ENCODE assay signal across 8 cellular contexts in the genomic region with DNA sequence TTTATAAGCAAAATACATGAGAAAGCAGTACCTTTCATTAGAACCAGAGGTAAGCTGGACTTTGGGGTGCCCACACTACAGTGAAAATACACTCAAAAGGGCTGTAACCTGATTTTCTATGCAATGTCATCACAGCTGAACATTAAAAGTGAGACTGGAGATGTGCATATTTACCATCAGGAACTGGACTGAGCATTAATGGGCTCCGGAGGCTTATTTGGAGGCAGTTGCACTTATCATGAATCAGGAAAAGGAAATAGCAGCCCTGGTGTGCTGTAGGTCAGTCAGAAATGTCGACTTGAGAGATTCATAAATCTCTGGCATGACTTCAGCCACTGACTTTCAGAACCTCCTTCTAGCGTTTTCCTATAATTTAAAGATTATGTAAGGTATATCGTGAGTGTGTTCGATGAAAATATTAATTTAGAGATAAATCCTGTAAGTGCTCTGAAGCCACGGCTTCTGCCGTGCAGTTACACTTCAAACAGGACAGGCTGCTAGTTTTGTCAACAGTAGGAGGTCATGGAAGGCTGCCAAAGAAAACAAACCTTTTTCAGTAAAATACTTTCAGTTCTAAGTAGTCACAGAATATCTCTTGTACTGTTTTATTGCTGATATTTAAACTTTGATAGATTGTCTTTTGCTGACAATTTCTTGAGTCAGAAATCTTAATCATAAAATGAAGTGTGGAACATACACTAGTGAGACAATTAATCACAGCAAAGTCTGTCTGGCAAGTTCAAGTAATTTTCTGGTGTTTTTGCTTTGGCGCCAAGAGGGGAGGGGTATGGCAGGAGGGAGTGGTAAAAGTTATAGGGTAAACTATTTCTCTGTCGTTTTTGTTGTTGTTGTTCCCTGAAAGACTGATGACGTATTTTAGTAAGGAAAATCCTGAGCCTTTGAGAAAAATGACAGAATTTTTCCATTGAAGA.
DNase-seq lines count a peak whose midpoint lies in the region; ATAC-seq, FAIRE-seq and TF ChIP-seq lines count a peak whose summit lies in the region.

No MANE protein-coding gene starts in this region.

- peak; percentile 22; the same call in 1 of the 2 replicates for TF ChIP-seq RAD21 in SK-N-SH (IDR thresholded peaks at IDR 0.05; ENCODE audit: low read length)

- no peaks in the 10 kb centered on the region for H3K79me2 ChIP-seq in SK-N-SH (ENCODE audit: insufficient read depth)

- H3K4me3 ChIP-seq in SK-N-SH (ENCODE audit: low read depth in 2 of 2, low read length in 1 of 2), result peak overlapping the region; percentile 49 to 53
- peak overlapping the region; percentile 57 for H3K4me3 ChIP-seq in right cardiac atrium (ENCODE audit: low read length)
- peak overlapping the region in 1 of 3 donors; percentile 10 for H3K4me3 ChIP-seq in thyroid gland (replicated peaks in 1 of 3)

- peak overlapping the region; percentile 64 for H3K4me2 ChIP-seq in SK-N-SH

- TF ChIP-seq CTCF in SK-N-SH (IDR thresholded peaks at IDR 0.05) (no peak), thyroid gland (IDR thresholded peaks at IDR 0.05) (no peak)

- ATAC-seq in right cardiac atrium (peak; percentile 71 to 75), HG03139 (IDR thresholded peaks at IDR 0.05; ENCODE audit: unreplicated experiment) (no peak), HG03095 (IDR thresholded peaks at IDR 0.05; ENCODE audit: unreplicated experiment) (no peak)

- TF ChIP-seq EP300 in SK-N-SH (IDR thresholded peaks at IDR 0.05; ENCODE audit: borderline replicate concordance in 1 of 2, low read depth in 1 of 2, low read length in 1 of 2), result peak; percentile 14 to 23; a peak in 2 of 4 replicates

- H3F3A ChIP-seq in SK-N-SH (replicated peaks; ENCODE audit: insufficient read depth), result peaks cover 12% of the 10 kb centered on the region

- DNase-seq in NCI-H82 (lab: John Stamatoyannopoulos, UW) (peak; percentile 9), NCI-H82 treated with DMSO at 0.1 percent for 48 hours (lab: John Stamatoyannopoulos, UW; ENCODE audit: unreplicated experiment) (no peak), SK-N-SH (peak; percentile 50), right cardiac atrium (peak in 1 of 3 donors; percentile 30), thyroid gland (peak; percentile 25 to 48), frontal cortex (ENCODE audit: low spot score in 2 of 2) (no peak)

- intact Hi-C loops in right cardiac atrium (cut with DNase I) (no loop called here), thyroid gland (cut with DNase I) (no loop called here)

- H3K4me1 ChIP-seq in SK-N-SH (ENCODE audit: control insufficient read depth in 1 of 2, insufficient read depth in 2 of 2, low read depth in 1 of 2, low read length in 1 of 2) (peaks cover 7 to 28% of the 10 kb centered on the region in 2 experiments; a peak in 2 of 4 replicates), right cardiac atrium (ENCODE audit: control insufficient read depth, insufficient read depth, low read length) (no peaks in the 10 kb centered on the region), thyroid gland (peaks cover 0 to 15% of the 10 kb centered on the region in 2 donors)

- H3K27me3 ChIP-seq in SK-N-SH (ENCODE audit: insufficient read depth) (no peaks in the 10 kb centered on the region), right cardiac atrium (ENCODE audit: control insufficient read depth, insufficient read depth) (no peaks in the 10 kb centered on the region), thyroid gland (no peaks in the 10 kb centered on the region)

- H3K27ac ChIP-seq in SK-N-SH (ENCODE audit: low read depth in 2 of 2, low read length in 1 of 2), result peak overlapping the region; percentile 62 to 99
- peak overlapping the region; percentile 1 for H3K27ac ChIP-seq in right cardiac atrium (ENCODE audit: low read length)
- peak overlapping the region in 2 of 3 donors; percentile 25 to 38 for H3K27ac ChIP-seq in thyroid gland

- no peak for TF ChIP-seq POLR2A in thyroid gland (IDR thresholded peaks at IDR 0.05)

- H3K9ac ChIP-seq in SK-N-SH, result peak overlapping the region; percentile 20; the same call in 1 of the 2 replicates

- WGBS in SK-N-SH (ENCODE audit: low lambda C conversion rate), result 9% methylated on average over 10 of the region's 10 CpGs
- 9% methylated on average over 10 of the region's 10 CpGs for WGBS in right cardiac atrium
- WGBS in thyroid gland, 2 donors, result 3 to 5% methylated on average over 10 of the region's 10 CpGs

- H4K20me1 ChIP-seq in SK-N-SH (ENCODE audit: insufficient read depth), result no peaks in the 10 kb centered on the region

- CTCF ChIA-PET in SK-N-SH (lab: Yijun Ruan, JAX), result interaction anchor here (1.0 kb wide), 1 partner anchor 47 kb away, joined by 3 read pairs; no protein-coding TSS in a partner anchor

- no peaks in the 10 kb centered on the region for H3K9me3 ChIP-seq in SK-N-SH
- no peaks in the 10 kb centered on the region for H3K9me3 ChIP-seq in right cardiac atrium (ENCODE audit: control insufficient read depth, low read length)
- no peaks in the 10 kb centered on the region for H3K9me3 ChIP-seq in thyroid gland

- no peaks in the 10 kb centered on the region for H3K9me2 ChIP-seq in SK-N-SH

- POLR2A ChIA-PET in SK-N-SH (lab: Yijun Ruan, JAX), result no interaction called here

- H2AFZ ChIP-seq in SK-N-SH (ENCODE audit: low read depth), result peak overlapping the region; percentile 64

- no peaks in the 10 kb centered on the region for H3K36me3 ChIP-seq in SK-N-SH (replicated peaks in 1 of 2; ENCODE audit: control insufficient read depth in 1 of 2, insufficient read depth in 2 of 2, low read length in 1 of 2)
- no peaks in the 10 kb centered on the region for H3K36me3 ChIP-seq in thyroid gland

- no peak for FAIRE-seq in frontal cortex (lab: Jason Lieb, UNC)

TF ChIP-seq in SK-N-SH, 30 proteins besides CTCF, POLR2A, EP300 and RAD21 (continues in another document):
- peak; percentile 39; the same call in 1 of the 2 replicates for TF ChIP-seq TEAD4 (IDR thresholded peaks at IDR 0.05; ENCODE audit: borderline replicate concordance, insufficient read depth)
- TF ChIP-seq FOXJ3 (CRISPR knock-in tag; IDR thresholded peaks at IDR 0.05), result 0 out of 2 replicates have a peak, but pooled peaks have one; percentile 8
- TF ChIP-seq RXRA (IDR thresholded peaks at IDR 0.05; ENCODE audit: borderline replicate concordance, low read depth), result 0 out of 2 replicates have a peak, but pooled peaks have one; percentile 4
- TF ChIP-seq, protein P1, sequence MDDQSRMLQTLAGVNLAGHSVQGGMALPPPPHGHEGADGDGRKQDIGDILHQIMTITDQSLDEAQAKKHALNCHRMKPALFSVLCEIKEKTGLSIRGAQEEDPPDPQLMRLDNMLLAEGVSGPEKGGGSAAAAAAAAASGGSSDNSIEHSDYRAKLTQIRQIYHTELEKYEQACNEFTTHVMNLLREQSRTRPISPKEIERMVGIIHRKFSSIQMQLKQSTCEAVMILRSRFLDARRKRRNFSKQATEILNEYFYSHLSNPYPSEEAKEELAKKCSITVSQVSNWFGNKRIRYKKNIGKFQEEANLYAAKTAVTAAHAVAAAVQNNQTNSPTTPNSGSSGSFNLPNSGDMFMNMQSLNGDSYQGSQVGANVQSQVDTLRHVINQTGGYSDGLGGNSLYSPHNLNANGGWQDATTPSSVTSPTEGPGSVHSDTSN (IDR thresholded peaks at IDR 0.05), result peak; percentile 62
- TF ChIP-seq ELF1 (IDR thresholded peaks at IDR 0.05), result 0 out of 2 replicates have a peak, but pooled peaks have one; percentile 10
- peak; percentile 42; the same call in 1 of the 2 replicates for TF ChIP-seq GABPA (IDR thresholded peaks at IDR 0.05; ENCODE audit: low read depth)
- 0 out of 2 replicates have a peak, but pooled peaks have one; percentile 18 for TF ChIP-seq REST (IDR thresholded peaks at IDR 0.05; ENCODE audit: low read depth, low read length)
- TF ChIP-seq JUND (IDR thresholded peaks at IDR 0.05), result peak; percentile 4
- TF ChIP-seq FOSL2 (IDR thresholded peaks at IDR 0.05; ENCODE audit: borderline replicate concordance, low read depth), result 0 out of 2 replicates have a peak, but pooled peaks have one; percentile 8
- TF ChIP-seq SMC3 (IDR thresholded peaks at IDR 0.05; ENCODE audit: low read depth, low read length), result no peak
- no peak for TF ChIP-seq POLR2AphosphoS5 (IDR thresholded peaks at IDR 0.05; ENCODE audit: low read depth, low read length)

Comparison
In these comparisons a context has a peak if more than half of its experiments do, and no peak if none do; other contexts are left out.
1. DNase-seq: peak in NCI-H82 (single experiment), SK-N-SH (single experiment) and thyroid gland (2 of 2); none in NCI-H82 treated with DMSO at 0.1 percent for 48 hours (single experiment) and frontal cortex (0 of 2).
2. H3K27ac ChIP-seq: peak in every context shown above with its lines; median percentile 80 in SK-N-SH; 32 in thyroid gland; 1 in right cardiac atrium.
3. ATAC-seq: peak in right cardiac atrium (2 of 2); none in HG03139 (single experiment) and HG03095 (single experiment).